In genomic region chr17:75459590-75460267, GRCh38 we compare ENCODE assay signal across 1 cellular context.
TF ChIP-seq lines count a peak whose summit lies in the region.

No MANE protein-coding gene starts in this region.

TF ChIP-seq in HepG2, 621 proteins besides CTCF, POLR2A, EP300 and RAD21 (continued from another document and continues in another):
- TF ChIP-seq HNF1B (CRISPR knock-in tag; IDR thresholded peaks at IDR 0.05) (peak; percentile 79; the same call in 1 of the 2 replicates), ZBTB10 (CRISPR knock-in tag; IDR thresholded peaks at IDR 0.05; ENCODE audit: borderline replicate concordance) (no peak), MZF1 (CRISPR knock-in tag; IDR thresholded peaks at IDR 0.05; ENCODE audit: borderline replicate concordance) (no peak), CREM (IDR thresholded peaks at IDR 0.05) (peak; percentile 43; the same call in 1 of the 2 replicates), CREM (CRISPR knock-in tag; IDR thresholded peaks at IDR 0.05) (no peak), NFKBIZ (CRISPR knock-in tag; IDR thresholded peaks at IDR 0.05) (peak; percentile 39; the same call in 1 of the 2 replicates), ATF6 (CRISPR knock-in tag; conservative IDR thresholded peaks at IDR 0.05) (no peak), ZBTB40 (IDR thresholded peaks at IDR 0.05) (no peak), ZBTB40 (CRISPR knock-in tag; IDR thresholded peaks at IDR 0.05) (peak; percentile 35; the same call in 1 of the 2 replicates), ARID5B (CRISPR knock-in tag; IDR thresholded peaks at IDR 0.05) (peak; percentile 84), FOXA3 (CRISPR knock-in tag; IDR thresholded peaks at IDR 0.05) (peak; percentile 67), ZNF549 (CRISPR knock-in tag; IDR thresholded peaks at IDR 0.05) (no peak), ZNF883 (CRISPR knock-in tag; IDR thresholded peaks at IDR 0.05; ENCODE audit: not compliant biosample characterization) (peak; percentile 13), RARA (CRISPR knock-in tag; IDR thresholded peaks at IDR 0.05) (peak; percentile 87), ZNF629 (CRISPR knock-in tag; conservative IDR thresholded peaks at IDR 0.05) (peak; percentile 18; the same call in 1 of the 2 replicates), ZNF44 (CRISPR knock-in tag; IDR thresholded peaks at IDR 0.05) (peak; percentile 50; the same call in 1 of the 2 replicates), ZNF530 (CRISPR knock-in tag; IDR thresholded peaks at IDR 0.05; ENCODE audit: low read depth) (no peak), ZFY (CRISPR knock-in tag; IDR thresholded peaks at IDR 0.05) (peak; percentile 60), ZNF362 (CRISPR knock-in tag; IDR thresholded peaks at IDR 0.05; ENCODE audit: borderline replicate concordance) (no peak), ZFP37 (CRISPR knock-in tag; IDR thresholded peaks at IDR 0.05; ENCODE audit: borderline replicate concordance) (peak; percentile 83; the same call in 1 of the 2 replicates), KLF11 (CRISPR knock-in tag; IDR thresholded peaks at IDR 0.05) (0 out of 2 replicates have a peak, but pooled peaks have one; percentile 26), NCOA2 (CRISPR knock-in tag; IDR thresholded peaks at IDR 0.05) (peak; percentile 69), SMARCE1 (IDR thresholded peaks at IDR 0.05; ENCODE audit: borderline replicate concordance) (no peak), TBL1XR1 (IDR thresholded peaks at IDR 0.05; ENCODE audit: borderline replicate concordance, low read length, partially characterized antibody) (peak; percentile 54), KMT2B (CRISPR knock-in tag; IDR thresholded peaks at IDR 0.05) (peak; percentile 52), ZNF138 (CRISPR knock-in tag; IDR thresholded peaks at IDR 0.05; ENCODE audit: low read depth) (0 out of 2 replicates have a peak, but pooled peaks have one; percentile 63), PHF5A (CRISPR knock-in tag; IDR thresholded peaks at IDR 0.05; ENCODE audit: low read depth, unreplicated experiment) (peak; percentile 28), ZNF430 (CRISPR knock-in tag; IDR thresholded peaks at IDR 0.05) (no peak), TFAP4 (IDR thresholded peaks at IDR 0.05; ENCODE audit: borderline replicate concordance, low read depth) (peak; percentile 40; the same call in 1 of the 2 replicates), MEIS2 (CRISPR knock-in tag; IDR thresholded peaks at IDR 0.05) (peak; percentile 73), THAP11 (CRISPR knock-in tag; IDR thresholded peaks at IDR 0.05) (peak; percentile 24; the same call in 1 of the 2 replicates), E2F5 (CRISPR knock-in tag; conservative IDR thresholded peaks at IDR 0.05) (no peak), HDAC1 (CRISPR knock-in tag; IDR thresholded peaks at IDR 0.05) (peak; percentile 71; the same call in 1 of the 2 replicates), ZNF432 (CRISPR knock-in tag; IDR thresholded peaks at IDR 0.05; ENCODE audit: borderline replicate concordance) (no peak), CEBPB (IDR thresholded peaks at IDR 0.05; ENCODE audit: borderline replicate concordance, low read depth, low read length) (peak; percentile 80)
